Comparison of ENCODE assay signal across 8 cellular contexts in the genomic region with DNA sequence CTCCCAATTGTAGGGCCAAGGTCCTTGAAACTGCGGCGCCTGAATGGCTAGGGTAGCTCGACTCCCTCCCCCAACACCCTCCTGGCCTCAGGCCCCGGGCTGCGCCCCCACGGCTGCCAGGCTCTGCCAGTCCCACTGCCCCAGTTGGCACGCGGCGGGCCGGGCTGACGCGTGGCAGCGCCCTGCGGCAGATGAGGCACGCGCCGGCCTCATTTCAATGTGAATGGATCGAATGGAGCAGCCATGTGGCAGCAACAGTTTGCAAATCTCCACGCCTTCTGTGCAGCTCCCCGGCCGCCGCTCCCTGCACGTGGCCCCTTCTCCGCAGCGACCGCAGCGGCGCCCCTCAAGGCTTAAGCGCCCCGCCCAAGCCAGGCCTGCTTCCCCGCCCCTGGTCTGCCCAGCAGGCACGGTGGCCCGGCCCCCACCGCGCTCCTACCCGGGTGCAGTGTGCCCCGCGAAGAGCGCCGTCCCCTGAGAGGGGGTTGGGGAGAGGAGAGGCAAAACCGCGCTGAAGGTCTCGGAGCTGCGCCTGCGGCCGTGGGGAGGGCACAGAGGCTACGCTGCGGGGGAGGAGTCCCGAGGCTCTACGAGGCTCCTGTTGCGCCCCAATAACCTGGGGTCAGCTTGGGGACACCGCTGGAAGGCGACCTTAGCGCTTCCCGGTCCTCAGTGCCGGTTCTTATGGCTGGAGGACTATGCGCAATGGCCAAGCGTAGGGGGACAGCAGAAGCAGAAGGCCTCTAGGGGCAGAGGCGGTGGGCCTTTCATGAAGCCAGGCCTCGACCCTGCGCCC. TPM values are rescaled to one million over a fixed set of nuclear protein-coding genes. Genes with fewer than 3 reads are reported as not detected.
DNase-seq lines count a peak whose midpoint lies in the region; ATAC-seq, FAIRE-seq and TF ChIP-seq lines count a peak whose summit lies in the region.

No MANE protein-coding gene starts in this region.

- H3K9ac ChIP-seq in parathyroid adenoma = no peak overlapping the region

- peak overlapping the region; percentile 44 for H3K4me2 ChIP-seq in parathyroid adenoma (ENCODE audit: low read length)

- peak; percentile 60 for FAIRE-seq in GM12891 (lab: Jason Lieb, UNC)

- H3K4me1 ChIP-seq in parathyroid adenoma = peaks cover 2% of the 10 kb centered on the region

- H2AFZ ChIP-seq in parathyroid adenoma = peak overlapping the region; percentile 28

- DNase-seq in GM12891 (ENCODE audit: insufficient read length, low spot score) (no peak), NCI-H774 (lab: John Stamatoyannopoulos, UW) (peak; percentile 55), epithelial cell of esophagus (ENCODE audit: low read depth) (peak; percentile 57), NCI-H226 (no peak)

- H3K79me2 ChIP-seq in parathyroid adenoma = no peaks in the 10 kb centered on the region

- ATAC-seq in HG02870 (IDR thresholded peaks at IDR 0.05; ENCODE audit: unreplicated experiment) = no peak
- no peak for ATAC-seq in GM21360 (IDR thresholded peaks at IDR 0.05; ENCODE audit: unreplicated experiment)
- ATAC-seq in GM21737 (IDR thresholded peaks at IDR 0.05; ENCODE audit: unreplicated experiment) = no peak

- peaks cover 5% of the 10 kb centered on the region for H3K27me3 ChIP-seq in parathyroid adenoma (ENCODE audit: control insufficient read depth, insufficient read depth, low read length)

- H3K4me3 ChIP-seq in epithelial cell of esophagus (ENCODE audit: low read length) = no peak overlapping the region
- H3K4me3 ChIP-seq in parathyroid adenoma (ENCODE audit: low read depth, low read length) = peak overlapping the region; percentile 16

- TF ChIP-seq POLR2A in GM12891 (IDR thresholded peaks at IDR 0.05; ENCODE audit: low read depth, low read length) = no peak

- TF ChIP-seq CTCF in epithelial cell of esophagus (IDR thresholded peaks at IDR 0.05; ENCODE audit: insufficient read depth, low read depth, low read length, missing control alignments) (no peak), parathyroid adenoma (IDR thresholded peaks at IDR 0.05) (no peak)

- H3K36me3 ChIP-seq in parathyroid adenoma (ENCODE audit: control insufficient read depth, insufficient read depth, low read length) = no peaks in the 10 kb centered on the region

- no peak overlapping the region for H3K27ac ChIP-seq in parathyroid adenoma

- H3K9me3 ChIP-seq in parathyroid adenoma (ENCODE audit: control insufficient read depth, low read length) = no peaks in the 10 kb centered on the region

TF ChIP-seq in GM12891, 5 proteins besides CTCF, POLR2A, EP300 and RAD21:
- TF ChIP-seq TAF1 (IDR thresholded peaks at IDR 0.05; ENCODE audit: low read depth, low read length) (no peak), POLR2AphosphoS5 (IDR thresholded peaks at IDR 0.05; ENCODE audit: low read depth, low read length) (no peak), SPI1 (IDR thresholded peaks at IDR 0.05; ENCODE audit: low read depth, low read length) (no peak), PAX5 (IDR thresholded peaks at IDR 0.05; ENCODE audit: insufficient read depth, low read length, severe bottlenecking) (no peak), POU2F2 (IDR thresholded peaks at IDR 0.05; ENCODE audit: low read depth, low read length) (no peak)

RNA-seq across cellular contexts. Expression of a gene that starts 3.1 kb away (rescaled TPM):
- polyA plus RNA-seq in GM12891 (2012; ENCODE audit: low read depth, missing spikeins) = 0.09 TPM

RNA-seq across cellular contexts. Expression of a gene that starts 27.2 kb away (rescaled TPM):
- 5.5 TPM for polyA plus RNA-seq in GM12891 (2012; ENCODE audit: low read depth, missing spikeins)

RNA-seq across cellular contexts. Expression of a gene that starts 31.8 kb away (rescaled TPM):
- polyA plus RNA-seq in GM12891 (2012; ENCODE audit: low read depth, missing spikeins) = 7.8 TPM

RNA-seq across cellular contexts. Expression of a gene that starts 52.0 kb away (rescaled TPM):
- polyA plus RNA-seq in GM12891 (2012; ENCODE audit: low read depth, missing spikeins) = 14.7 TPM

Comparison
In these comparisons a context has a peak if more than half of its experiments do, and no peak if none do; other contexts are left out.
1. DNase-seq: peak in NCI-H774 (single experiment) and epithelial cell of esophagus (single experiment); none in GM12891 (single experiment) and NCI-H226 (single experiment).